ENCODE assay signal across 8 cellular contexts in genomic region chr5:93621340-93621872, GRCh38. TPM values are rescaled to one million over a fixed set of nuclear protein-coding genes. Genes with fewer than 3 reads are reported as not detected.
DNase-seq lines count a peak whose midpoint lies in the region; ATAC-seq and TF ChIP-seq lines count a peak whose summit lies in the region.

No MANE protein-coding gene starts in this region.

- peak overlapping the region; percentile 84 for H3K4me3 Mint-ChIP-seq in activated naive CD8-positive, alpha-beta T cell treated with anti-CD3 and anti-CD28 coated beads, Interleukin-2, amount 50 U/mL, for 24 hours

- H3K36me3 Mint-ChIP-seq in activated naive CD8-positive, alpha-beta T cell treated with anti-CD3 and anti-CD28 coated beads, Interleukin-2, amount 50 U/mL, for 24 hours (ENCODE audit: low read depth), result peaks cover 3% of the 10 kb centered on the region

- H3K36me3 ChIP-seq in osteoblast (ENCODE audit: insufficient read depth, low read length), result no peaks in the 10 kb centered on the region

- DNase-seq in DMS79 treated with DMSO at 0.1 percent for 48 hours (lab: John Stamatoyannopoulos, UW), result peak; percentile 77
- peak; percentile 69 for DNase-seq in NCI-H345 treated with DMSO at 0.1 percent for 48 hours (lab: John Stamatoyannopoulos, UW; ENCODE audit: unreplicated experiment)
- peak; percentile 25 for DNase-seq in activated naive CD8-positive, alpha-beta T cell treated with anti-CD3 and anti-CD28 coated beads, Interleukin-2, amount 50 U/mL, for 24 hours
- DNase-seq in cardiac septum (ENCODE audit: low spot score), result peak; percentile 88
- peak; percentile 95 for DNase-seq in osteoblast (ENCODE audit: insufficient read length, low spot score, missing footprints)
- no peak for DNase-seq in GF-D8 (lab: John Stamatoyannopoulos, UW)

- H4K20me1 ChIP-seq in osteoblast (ENCODE audit: insufficient read depth, low read length), result no peaks in the 10 kb centered on the region

- peak overlapping the region; percentile 58 for H3K27ac ChIP-seq in osteoblast (ENCODE audit: low read depth, low read length)

- H3K27me3 Mint-ChIP-seq in activated naive CD8-positive, alpha-beta T cell treated with anti-CD3 and anti-CD28 coated beads, Interleukin-2, amount 50 U/mL, for 24 hours, result peaks cover 27% of the 10 kb centered on the region

- peak overlapping the region; percentile 22 for H3K27ac Mint-ChIP-seq in activated naive CD8-positive, alpha-beta T cell treated with anti-CD3 and anti-CD28 coated beads, Interleukin-2, amount 50 U/mL, for 24 hours

- H3K79me2 ChIP-seq in osteoblast (ENCODE audit: insufficient read depth, low read length), result no peaks in the 10 kb centered on the region

- H3K4me2 ChIP-seq in osteoblast (ENCODE audit: insufficient read depth, low read length), result peak overlapping the region; percentile 94

- H3K9me3 ChIP-seq in osteoblast (ENCODE audit: low read depth, low read length), result no peaks in the 10 kb centered on the region

- peak overlapping the region; percentile 81 for H2AFZ ChIP-seq in osteoblast (ENCODE audit: low read length)

- peak overlapping the region; percentile 80 for H3K4me3 ChIP-seq in osteoblast (ENCODE audit: insufficient read depth, low read length)

- intact Hi-C loops in cardiac septum (cut with DNase I), result loop anchor here (5.0 kb wide), 1 partner anchor 491 kb away; a partner anchor contains a TSS

- H3K27me3 ChIP-seq in osteoblast (ENCODE audit: insufficient read depth, low read length), result no peaks in the 10 kb centered on the region

- TF ChIP-seq CTCF in osteoblast (IDR thresholded peaks at IDR 0.05; ENCODE audit: extremely low read depth, low read depth, low read length), result no peak

- peak; percentile 16 for ATAC-seq in HG02571 (IDR thresholded peaks at IDR 0.05; ENCODE audit: unreplicated experiment)
- ATAC-seq in activated naive CD8-positive, alpha-beta T cell treated with anti-CD3 and anti-CD28 coated beads, Interleukin-2, amount 50 U/mL, for 24 hours, result no peak
- no peak for ATAC-seq in GM18867 (IDR thresholded peaks at IDR 0.05; ENCODE audit: unreplicated experiment)

- H3K4me1 Mint-ChIP-seq in activated naive CD8-positive, alpha-beta T cell treated with anti-CD3 and anti-CD28 coated beads, Interleukin-2, amount 50 U/mL, for 24 hours, result peaks cover 30% of the 10 kb centered on the region

- H3K9me3 Mint-ChIP-seq in activated naive CD8-positive, alpha-beta T cell treated with anti-CD3 and anti-CD28 coated beads, Interleukin-2, amount 50 U/mL, for 24 hours, result no peaks in the 10 kb centered on the region

- H3K4me1 ChIP-seq in osteoblast (ENCODE audit: insufficient read depth, low read length), result peaks cover 6% of the 10 kb centered on the region

RNA-seq across cellular contexts. Expression of gene NR2F1, which starts 38.4 kb away (rescaled TPM):
- total RNA-seq in cardiac septum (0.73 TPM), osteoblast (7.2 and 10.6 TPM in 2 replicates)

RNA-seq across cellular contexts. Expression of gene NR2F1-AS1, which starts 40.4 kb away (rescaled TPM):
- total RNA-seq in cardiac septum (0.89 TPM), osteoblast (15.9 and 17.4 TPM in 2 replicates)
